10 cellular contexts compared by ENCODE assay signal in the genomic region with DNA sequence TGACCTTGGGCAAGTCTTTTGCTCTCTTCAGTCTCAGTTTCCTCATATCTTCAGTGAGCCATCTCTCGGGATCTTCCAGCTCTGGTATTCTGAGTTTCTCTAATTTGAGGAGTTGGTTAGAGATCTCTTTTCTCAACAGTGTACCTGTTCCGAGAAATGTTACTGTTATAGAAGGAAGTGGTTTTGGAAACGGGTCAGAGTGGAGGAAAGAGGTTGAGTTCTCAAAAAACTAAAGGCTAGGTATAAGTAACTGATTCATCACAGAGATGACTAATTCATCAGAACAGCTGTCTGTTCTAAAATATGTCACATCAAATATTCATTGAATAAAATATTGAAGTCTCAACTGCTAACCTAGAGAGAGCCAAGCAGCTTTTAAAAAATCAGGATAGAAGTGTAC.
DNase-seq lines count a peak whose midpoint lies in the region; ATAC-seq and TF ChIP-seq lines count a peak whose summit lies in the region.
"Had no signal": no experiment of that assay in that cellular context is flagged by ENCODE, and none has a peak within 500 bp of the region (broad histone marks: within the 10 kb centered on the region; RNA-seq: fewer than 3 reads in every experiment).

No MANE protein-coding gene starts in this region.

- no peak for ATAC-seq in heart left ventricle
- ATAC-seq in left ventricle myocardium superior, result no peak
- ATAC-seq in HG03342 (IDR thresholded peaks at IDR 0.05; ENCODE audit: unreplicated experiment), result peak; percentile 67

- no peaks in the 10 kb centered on the region for H3K27me3 Mint-ChIP-seq in activated naive CD8-positive, alpha-beta T cell
- no peaks in the 10 kb centered on the region for H3K27me3 Mint-ChIP-seq in endodermal cell (ENCODE audit: insufficient read depth)

- no peak for DNase-seq in heart left ventricle
- no peak for DNase-seq in left ventricle myocardium superior
- DNase-seq in cortex of kidney (lab: John Stamatoyannopoulos, UW), result no peak
- DNase-seq in endodermal cell, result no peak
- no peak for DNase-seq in NCI-H2107 treated with DMSO at 0.1 percent for 48 hours (lab: John Stamatoyannopoulos, UW; ENCODE audit: unreplicated experiment)
- DNase-seq: cerebellar nuclear complex, NCI-H524 had no signal

- H3K27ac Mint-ChIP-seq in activated naive CD8-positive, alpha-beta T cell, result peak overlapping the region; percentile 66
- H3K27ac Mint-ChIP-seq in endodermal cell, result no peak overlapping the region

- TF ChIP-seq POLR2A in heart left ventricle (IDR thresholded peaks at IDR 0.05), result no peak

- TF ChIP-seq CTCF in heart left ventricle (IDR thresholded peaks at IDR 0.05) (no peak), endodermal cell (conservative IDR thresholded peaks at IDR 0.05) (no peak)

- peaks cover 16% of the 10 kb centered on the region for H3K4me1 Mint-ChIP-seq in activated naive CD8-positive, alpha-beta T cell (ENCODE audit: low read depth)
- H3K4me1 Mint-ChIP-seq in endodermal cell, result no peaks in the 10 kb centered on the region

- H3K9ac ChIP-seq in subcutaneous abdominal adipose tissue (ENCODE audit: low read length in 5 of 5) (no peak overlapping the region), endodermal cell (ENCODE audit: extremely low read depth, low read length, poor library complexity, severe bottlenecking) (no peak overlapping the region)

- no peak overlapping the region for H3K4me3 Mint-ChIP-seq in activated naive CD8-positive, alpha-beta T cell
- no peak overlapping the region for H3K4me3 Mint-ChIP-seq in endodermal cell

- no peaks in the 10 kb centered on the region for H3K9me3 ChIP-seq in heart left ventricle
- H3K9me3 ChIP-seq in subcutaneous abdominal adipose tissue (ENCODE audit: control insufficient read depth in 5 of 5, low read length in 5 of 5), result no peaks in the 10 kb centered on the region
- H3K9me3 ChIP-seq in endodermal cell (ENCODE audit: control insufficient read depth, low read length), result no peaks in the 10 kb centered on the region

- H3K4me3 ChIP-seq in heart left ventricle, result no peak overlapping the region
- H3K4me3 ChIP-seq in subcutaneous abdominal adipose tissue (ENCODE audit: low read depth in 1 of 5, low read length in 5 of 5), result no peak overlapping the region
- no peak overlapping the region for H3K4me3 ChIP-seq in endodermal cell (ENCODE audit: low read length)

- H3K36me3 ChIP-seq in heart left ventricle (peaks cover 0 to 8% (median 0%) of the 10 kb centered on the region in 9 donors), subcutaneous abdominal adipose tissue (ENCODE audit: control insufficient read depth in 5 of 5, insufficient read depth in 5 of 5, low read length in 5 of 5) (peaks cover 4 to 26% (median 15%) of the 10 kb centered on the region in 5 donors), endodermal cell (ENCODE audit: control insufficient read depth, insufficient read depth, low read length) (no peaks in the 10 kb centered on the region)

- 44 to 71% (median 61%) methylated on average over 3 of the region's 3 CpGs for WGBS in heart left ventricle, 4 donors
- 93 to 97% methylated on average over 2 to 3 of the region's 3 CpGs for WGBS in endodermal cell (ENCODE audit: insufficient coverage in 1 of 2, insufficient read length in 1 of 2), 2 experiments

- H3K4me1 ChIP-seq in heart left ventricle (peaks cover 2 to 61% (median 38%) of the 10 kb centered on the region in 12 donors), subcutaneous abdominal adipose tissue (ENCODE audit: control insufficient read depth in 5 of 5, insufficient read depth in 5 of 5, low read length in 5 of 5) (peaks cover 0 to 15% (median 11%) of the 10 kb centered on the region in 5 donors), endodermal cell (ENCODE audit: control insufficient read depth, insufficient read depth, low read length) (no peaks in the 10 kb centered on the region)

- H3K36me3 Mint-ChIP-seq in activated naive CD8-positive, alpha-beta T cell, result no peaks in the 10 kb centered on the region
- no peaks in the 10 kb centered on the region for H3K36me3 Mint-ChIP-seq in endodermal cell (ENCODE audit: low read depth)

- no peaks in the 10 kb centered on the region for H3K9me3 Mint-ChIP-seq in activated naive CD8-positive, alpha-beta T cell (ENCODE audit: low read depth)
- H3K9me3 Mint-ChIP-seq in endodermal cell, result no peaks in the 10 kb centered on the region

- intact Hi-C loops in heart left ventricle (cut with DNase I), result loop anchor here in 9 of 10 donors (2.0 to 10.0 kb wide), 10 partner anchors 20 to 312 kb away; partner anchors contain the start of gene PALM2AKAP2 (in 1 of the 9)
- intact Hi-C loops in left ventricle myocardium superior (cut with micrococcal nuclease), result loop anchor here (10.0 kb wide), 1 partner anchor 312 kb away; no protein-coding TSS in a partner anchor

- no peaks in the 10 kb centered on the region for H3K27me3 ChIP-seq in heart left ventricle
- H3K27me3 ChIP-seq in subcutaneous abdominal adipose tissue (ENCODE audit: control insufficient read depth in 5 of 5, insufficient read depth in 4 of 5, low read length in 5 of 5), result no peaks in the 10 kb centered on the region
- no peaks in the 10 kb centered on the region for H3K27me3 ChIP-seq in endodermal cell (ENCODE audit: control insufficient read depth, insufficient read depth, low read length, poor library complexity, severe bottlenecking)

- H3K27ac ChIP-seq in heart left ventricle (peak overlapping the region; percentile 35 to 87 (median 75)), subcutaneous abdominal adipose tissue (ENCODE audit: low read depth, low read length) (peak overlapping the region; percentile 45), endodermal cell (ENCODE audit: low read depth, low read length) (no peak overlapping the region)
